9 cellular contexts compared by ENCODE assay signal in the genomic region with DNA sequence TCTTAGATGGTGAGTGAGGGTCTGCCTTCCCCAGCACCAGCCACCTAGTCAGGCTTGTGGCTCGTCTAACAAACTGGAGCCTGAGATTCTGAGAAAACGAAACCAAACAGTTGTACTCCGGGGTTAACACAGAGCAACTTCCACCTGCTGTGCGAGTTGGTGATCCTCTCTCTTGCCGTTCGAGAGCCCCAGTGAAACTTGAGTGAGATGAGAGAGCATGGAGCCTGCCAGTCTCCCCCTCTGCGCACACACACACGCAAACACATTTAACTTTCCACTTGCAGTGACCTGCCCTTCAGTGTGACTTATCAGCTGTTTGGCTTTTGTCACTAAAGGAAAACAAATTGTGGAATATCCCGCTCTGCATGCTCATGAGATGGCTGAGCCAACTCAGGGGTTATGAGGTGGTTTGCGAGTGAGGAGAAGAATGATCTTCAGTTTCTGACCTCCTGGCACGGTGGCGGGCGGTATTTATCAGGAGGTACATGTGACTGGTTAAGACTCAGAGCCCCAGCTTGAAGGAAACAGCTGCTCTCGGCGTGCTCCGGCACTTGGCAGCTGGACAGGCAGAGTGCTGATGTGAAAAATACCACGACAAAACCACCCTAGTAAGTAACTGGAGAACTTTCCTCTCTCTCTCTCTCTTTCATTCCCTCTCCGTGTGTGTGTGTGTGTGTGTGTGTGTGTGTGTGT. TPM values are rescaled to one million over a fixed set of nuclear protein-coding genes. Genes with fewer than 3 reads are reported as not detected.
DNase-seq lines count a peak whose midpoint lies in the region; ATAC-seq, FAIRE-seq and TF ChIP-seq lines count a peak whose summit lies in the region.
"Had no signal": no experiment of that assay in that cellular context is flagged by ENCODE, and none has a peak within 500 bp of the region (broad histone marks: within the 10 kb centered on the region; RNA-seq: fewer than 3 reads in every experiment).

TSS of gene RASGRP3 (plus strand) at position 550 of the 693 bp plus-strand sequence. CDS start 38,488 bp downstream, outside the sequence.

- peak within 1 kb of the TSS in 3 of 4 experiments; percentile 11 to 48 (median 38); a peak in 6 of 8 replicates for H3K4me3 ChIP-seq in H1 (ENCODE audit: extremely low read depth in 1 of 4, insufficient read depth in 2 of 4, low read depth in 3 of 4, low read length in 4 of 4)
- H3K4me3 ChIP-seq in mesenchymal stem cell (ENCODE audit: insufficient read depth in 1 of 2, low read depth in 1 of 2, low read length in 2 of 2): peak within 1 kb of the TSS; percentile 55 to 88

- peaks cover 0 to 7% of the 10 kb centered on the region in 2 experiments; a peak in 3 of 4 replicates for H3K9me3 ChIP-seq in H1 (ENCODE audit: insufficient read depth in 2 of 2, low read depth in 1 of 2, low read length in 1 of 2)
- H3K9me3 ChIP-seq in mesenchymal stem cell (ENCODE audit: control insufficient read depth, low read length): no peaks in the 10 kb centered on the region

- H2BK20ac ChIP-seq in H1 (ENCODE audit: low read length): peak within 1 kb of the TSS; percentile 16; the same call in 1 of the 2 replicates

- CTCF ChIA-PET in H1 (lab: Charles Lee; ENCODE audit: partially characterized antibody): interaction anchor here (0.7 to 2.7 kb wide), 24 partner anchors 8 to 1355 kb away, joined by 3 to 11 read pairs (median 4); no protein-coding TSS in a partner anchor

- no peak for TF ChIP-seq CTCF in H1 (IDR thresholded peaks at IDR 0.05; ENCODE audit: control extremely low read depth in 1 of 3, insufficient read depth in 1 of 3, low read depth in 1 of 3, low read length in 3 of 3)

- H3K27ac ChIP-seq in H1 (ENCODE audit: low read depth, low read length) (no peak within 1 kb of the TSS), mesenchymal stem cell (ENCODE audit: low read length, poor library complexity, severe bottlenecking) (peak within 1 kb of the TSS; percentile 89)

- H3K56ac ChIP-seq in H1 (replicated peaks; ENCODE audit: insufficient read length, low read depth, low read length): no peak within 1 kb of the TSS

- no peak within 1 kb of the TSS for H2BK12ac ChIP-seq in H1 (ENCODE audit: low read depth, low read length)
- H2BK12ac ChIP-seq in mesenchymal stem cell (ENCODE audit: low read length in 2 of 2): peak within 1 kb of the TSS; percentile 61 to 90

- H3K9ac ChIP-seq in H1 (replicated peaks in 1 of 4; ENCODE audit: extremely low read depth in 1 of 4, low read depth in 3 of 4, low read length in 3 of 4): no peak within 1 kb of the TSS
- H3K9ac ChIP-seq in mesenchymal stem cell (ENCODE audit: low read length): peak within 1 kb of the TSS; percentile 90

- no peak for TF ChIP-seq RAD21 in H1 (IDR thresholded peaks at IDR 0.05 in 1 of 2, conservative IDR thresholded peaks at IDR 0.05 in 1 of 2; ENCODE audit: low read depth in 2 of 2, low read length in 2 of 2)

- H2BK15ac ChIP-seq in H1 (ENCODE audit: low read length): no peak within 1 kb of the TSS
- no peak within 1 kb of the TSS for H2BK15ac ChIP-seq in mesenchymal stem cell (ENCODE audit: low read depth, poor library complexity, severe bottlenecking)

- H3K4me2 ChIP-seq in H1 (ENCODE audit: insufficient read depth in 1 of 2, low read depth in 2 of 2, low read length in 2 of 2) (peak within 1 kb of the TSS; percentile 25 to 62), mesenchymal stem cell (ENCODE audit: low read length, poor library complexity, severe bottlenecking) (peak within 1 kb of the TSS; percentile 75)

- peak within 1 kb of the TSS; percentile 3; the same call in 1 of the 2 replicates for H3K18ac ChIP-seq in H1 (ENCODE audit: extremely low read depth, low read length)
- H3K18ac ChIP-seq in mesenchymal stem cell (ENCODE audit: low read depth in 1 of 2, low read length in 2 of 2): peak within 1 kb of the TSS; percentile 85 to 95

- ATAC-seq in GM19023 (IDR thresholded peaks at IDR 0.05; ENCODE audit: unreplicated experiment): peak; percentile 56
- ATAC-seq in HG03196 (IDR thresholded peaks at IDR 0.05; ENCODE audit: unreplicated experiment): peak; percentile 65

- no peak within 1 kb of the TSS for H2AK5ac ChIP-seq in H1 (ENCODE audit: low read depth, low read length)
- H2AK5ac ChIP-seq in mesenchymal stem cell (ENCODE audit: low read length, severe bottlenecking): no peak within 1 kb of the TSS

- no peaks in the 10 kb centered on the region for H3K36me3 ChIP-seq in H1 (ENCODE audit: control insufficient read depth in 2 of 4, insufficient read depth in 4 of 4, low read length in 3 of 4)
- H3K36me3 ChIP-seq in mesenchymal stem cell (ENCODE audit: control insufficient read depth in 1 of 2, insufficient read depth in 2 of 2, low read depth in 1 of 2, low read length in 2 of 2): no peaks in the 10 kb centered on the region

- 70% methylated on average over 18 of the region's 18 CpGs; no CpG with 5 or more reads in 1 of the 2 experiments for WGBS in H1 (ENCODE audit: extremely low coverage in 1 of 2, insufficient coverage in 1 of 2, insufficient read length in 1 of 2, insufficient replicate concordance in 2 of 2, low coverage in 1 of 2, low lambda C conversion rate in 2 of 2, missing lambda C conversion rate in 1 of 2), 2 experiments
- WGBS in mesenchymal stem cell: 2% methylated on average over 13 of the region's 18 CpGs

- no peaks in the 10 kb centered on the region for H3K79me2 ChIP-seq in H1 (ENCODE audit: control insufficient read depth in 1 of 2, insufficient read depth in 2 of 2, low read length in 2 of 2)

- no peak within 1 kb of the TSS for H4K8ac ChIP-seq in H1 (ENCODE audit: extremely low read depth, insufficient read depth, low read length)
- peak within 1 kb of the TSS; percentile 81 for H4K8ac ChIP-seq in mesenchymal stem cell (ENCODE audit: low read length)

- no peak for FAIRE-seq in H1 (lab: Jason Lieb, UNC)
- FAIRE-seq: colon had no signal

- H2AFZ ChIP-seq in H1 (ENCODE audit: low read length): peak within 1 kb of the TSS; percentile 99
- peak within 1 kb of the TSS; percentile 20 for H2AFZ ChIP-seq in mesenchymal stem cell (ENCODE audit: low read depth, low read length)

- H2BK5ac ChIP-seq in H1 (ENCODE audit: low read depth, low read length) (no peak within 1 kb of the TSS), mesenchymal stem cell (ENCODE audit: low read depth, low read length, poor library complexity, severe bottlenecking) (peak within 1 kb of the TSS; percentile 88)

- H3K79me1 ChIP-seq in H1 (ENCODE audit: low read depth, low read length) (no peaks in the 10 kb centered on the region), mesenchymal stem cell (replicated peaks; ENCODE audit: low read length, poor library complexity, severe bottlenecking) (peaks cover 3% of the 10 kb centered on the region)

- H3K14ac ChIP-seq in H1 (ENCODE audit: insufficient read length) (no peak within 1 kb of the TSS), mesenchymal stem cell (ENCODE audit: low read length in 2 of 2) (peak within 1 kb of the TSS in 1 of 2 experiments; percentile 23)

- no peak for TF ChIP-seq POLR2A in H1 (IDR thresholded peaks at IDR 0.05; ENCODE audit: control extremely low read depth in 1 of 2, low read depth in 2 of 2, low read length in 2 of 2)

- H3K4me1 ChIP-seq in H1 (replicated peaks in 1 of 4; ENCODE audit: control insufficient read depth in 3 of 4, insufficient read depth in 4 of 4, low read length in 3 of 4) (peaks cover 0 to 8% (median 6%) of the 10 kb centered on the region in 4 experiments; a peak in 5 of 7 replicates), mesenchymal stem cell (ENCODE audit: control insufficient read depth, insufficient read depth, low read depth, low read length) (peaks cover 4% of the 10 kb centered on the region)

- H3K27me3 ChIP-seq in H1 (replicated peaks in 1 of 4; ENCODE audit: control insufficient read depth in 3 of 4, extremely low read depth in 1 of 4, insufficient read depth in 3 of 4, low read length in 3 of 4) (no peaks in the 10 kb centered on the region; a peak in 1 of 7 replicates), mesenchymal stem cell (ENCODE audit: control insufficient read depth in 1 of 2, insufficient read depth in 1 of 2, low read length in 2 of 2) (peaks cover 0 to 8% of the 10 kb centered on the region in 2 experiments)

- DNase-seq in AML-193 (lab: John Stamatoyannopoulos, UW) (peak; percentile 51 to 58), NCI-H69 (lab: John Stamatoyannopoulos, UW) (peak; percentile 50), H1 (ENCODE audit: low read depth in 1 of 2, low spot score in 2 of 2) (peak; percentile 7 to 56), mesenchymal stem cell (peak; percentile 98)
- DNase-seq in activated CD8-positive, alpha-beta memory T cell treated with anti-CD3 and anti-CD28 coated beads for 4 hours (ENCODE audit: low read depth in 2 of 2): peak; percentile 25 to 33
- peak; percentile 21 for DNase-seq in stimulated activated CD8-positive, alpha-beta memory T cell treated with anti-CD3 and anti-CD28 coated beads, Interleukin-12 subunit alpha, Interleukin-12 subunit beta, amount 100 ng/mL, for 24 hours (ENCODE audit: extremely low read depth)

- no peak for TF ChIP-seq EP300 in H1 (IDR thresholded peaks at IDR 0.05; ENCODE audit: borderline replicate concordance in 1 of 2, low read depth in 2 of 2, low read length in 2 of 2)

- POLR2A ChIA-PET in H1 (lab: Charles Lee; ENCODE audit: partially characterized antibody): interaction anchor here (0.9 kb wide), 1 partner anchor 9 kb away, joined by 3 read pairs; no protein-coding TSS in a partner anchor

- no peaks in the 10 kb centered on the region for H4K20me1 ChIP-seq in H1 (replicated peaks in 1 of 2; ENCODE audit: control insufficient read depth in 1 of 2, insufficient read depth in 2 of 2, low read length in 2 of 2)

- H2BK120ac ChIP-seq in H1 (replicated peaks; ENCODE audit: low read depth, low read length) (no peak within 1 kb of the TSS), mesenchymal stem cell (ENCODE audit: low read depth, low read length) (no peak within 1 kb of the TSS)

- H4K5ac ChIP-seq in H1 (ENCODE audit: insufficient read length, low read depth, low read length): no peak within 1 kb of the TSS

- H3K23me2 ChIP-seq in H1 (ENCODE audit: low read depth, low read length): no peaks in the 10 kb centered on the region; the same call in 1 of the 2 replicates

- H3K23ac ChIP-seq in H1 (ENCODE audit: insufficient read length) (no peak within 1 kb of the TSS), mesenchymal stem cell (ENCODE audit: low read length in 2 of 2) (no peak within 1 kb of the TSS)

- no peak within 1 kb of the TSS for H3K4ac ChIP-seq in H1 (replicated peaks; ENCODE audit: insufficient read length, low read depth, low read length)
- peak within 1 kb of the TSS; percentile 42 to 58 for H3K4ac ChIP-seq in mesenchymal stem cell (ENCODE audit: low read depth in 1 of 2, low read length in 2 of 2)

- H4K91ac ChIP-seq in H1 (replicated peaks; ENCODE audit: insufficient read length, low read length) (no peak within 1 kb of the TSS), mesenchymal stem cell (ENCODE audit: low read length) (peak within 1 kb of the TSS; percentile 67)

RNA-seq across cellular contexts. Expression of gene RASGRP3, which starts in this region (rescaled TPM):
- not detected in 2 replicates for total RNA-seq in H1 (2021; fragmentation: NEBNext Ultra II Directional; extraction: Animal tissue kit (Norgen Biotek cat#: 25700))
- polyA plus RNA-seq in H1 (2011; rRNA removed): 0.06 TPM in 2 replicates
- polyA plus RNA-seq in H1 (2011; cell fraction: cytosol; rRNA removed): 0.14 TPM
- 0.09 TPM for polyA plus RNA-seq in H1 (2011; cell fraction: nucleus; rRNA removed)
- 0.06 to 0.47 TPM (median 0.23 TPM) in 4 replicates for polyA plus RNA-seq in H1 (2012, experiment 1 of 2)
- not detected for polyA plus RNA-seq in H1 (2012, experiment 2 of 2)
- polyA plus RNA-seq in H1 (2013, experiment 1 of 2): 0.26 TPM
- polyA plus RNA-seq in H1 (2013, experiment 2 of 2): 0.18 TPM
- 0.05 and 0.35 TPM in 2 replicates for polyA minus RNA-seq in H1 (2011; rRNA and poly(A)+ RNA removed)
- polyA minus RNA-seq in H1 (2011; cell fraction: cytosol; rRNA and poly(A)+ RNA removed): 0.22 TPM
- 0.90 TPM for polyA minus RNA-seq in H1 (2011; cell fraction: nucleus; rRNA and poly(A)+ RNA removed)
- 31.4 TPM for polyA plus RNA-seq in mesenchymal stem cell (2013, experiment 1 of 2)
- polyA plus RNA-seq in mesenchymal stem cell (2013, experiment 2 of 2): 29.3 TPM

Comparison
In these comparisons a context has a peak if more than half of its experiments do, and no peak if none do; other contexts are left out.
1. Peak in DNase-seq, H3K4me3 ChIP-seq and H3K4me2 ChIP-seq in H1; RNA of the gene not detected or under 1 TPM.
2. DNase-seq: peak in every context shown above with its lines; median percentile 98 in mesenchymal stem cell; 54 in AML-193; 50 in NCI-H69; 32 in H1; 29 in activated CD8-positive, alpha-beta memory T cell treated with anti-CD3 and anti-CD28 coated beads for 4 hours; 21 in stimulated activated CD8-positive, alpha-beta memory T cell treated with anti-CD3 and anti-CD28 coated beads, Interleukin-12 subunit alpha, Interleukin-12 subunit beta, amount 100 ng/mL, for 24 hours.